In genomic region chr17:13563916-13564315, GRCh38 we compare ENCODE assay signal across 30 cellular contexts. TPM values are rescaled to one million over a fixed set of nuclear protein-coding genes. Genes with fewer than 3 reads are reported as not detected.
"Had no signal": no experiment of that assay in that cellular context is flagged by ENCODE, and none has a peak within 500 bp of the region (broad histone marks: within the 10 kb centered on the region; RNA-seq: fewer than 3 reads in every experiment).

No MANE protein-coding gene starts in this region.

- DNase-seq: dorsolateral prefrontal cortex; effector CD4-positive, alpha-beta T cell; endodermal cell; hypothalamus; immature natural killer cell; islet precursor cell; kidney glomerular epithelial cell; left colon; left ventricle myocardium superior; lower lobe of right lung; naive thymus-derived CD8-positive, alpha-beta T cell; nephron progenitor cell; occipital lobe; ovary; posterior cingulate gyrus; retina; stimulated activated CD4-positive, alpha-beta T cell treated with anti-CD3 and anti-CD28 coated beads, Interleukin-15, amount 100 ng/mL, for 24 hours; stimulated activated CD4-positive, alpha-beta T cell treated with anti-CD3 and anti-CD28 coated beads, Interleukin-2, amount 100 ng/mL, for 48 hours; stimulated activated naive CD4-positive, alpha-beta T cell; stimulated activated naive CD8-positive, alpha-beta T cell treated with anti-CD3 and anti-CD28 coated beads, Interleukin-15, amount 100 ng/mL, for 72 hours; transverse colon; upper lobe of right lung; uterus had no signal

- H3K4me3 ChIP-seq: dorsolateral prefrontal cortex, lower lobe of right lung, ovary, skin epidermis, suprapubic skin, transverse colon, upper lobe of right lung, uterus had no signal

- H3K27ac ChIP-seq: dorsolateral prefrontal cortex, epithelial cell of prostate, lower lobe of right lung, ovary, skin epidermis, suprapubic skin, transverse colon, upper lobe of right lung, uterus had no signal

- H3K27me3 Mint-ChIP-seq: stimulated activated naive CD8-positive, alpha-beta T cell treated with anti-CD3 and anti-CD28 coated beads, Interleukin-15, amount 100 ng/mL, for 72 hours had no signal

- H3K9me3 ChIP-seq: lower lobe of right lung, ovary, suprapubic skin, transverse colon, upper lobe of right lung, uterus had no signal

- FAIRE-seq: colon, frontal cortex had no signal

- H3K36me3 ChIP-seq: lower lobe of right lung, ovary, suprapubic skin, transverse colon, upper lobe of right lung, uterus had no signal

- H3K9me3 Mint-ChIP-seq: immature natural killer cell; stimulated activated naive CD8-positive, alpha-beta T cell treated with anti-CD3 and anti-CD28 coated beads, Interleukin-15, amount 100 ng/mL, for 72 hours had no signal

- H3K4me1 ChIP-seq: lower lobe of right lung, suprapubic skin, transverse colon, upper lobe of right lung, uterus had no signal

- H3K27me3 ChIP-seq: ovary, suprapubic skin, transverse colon, upper lobe of right lung, uterus had no signal

- H3K36me3 Mint-ChIP-seq: immature natural killer cell; naive thymus-derived CD8-positive, alpha-beta T cell had no signal

- ATAC-seq: esophagus mucosa; left colon; left ventricle myocardium superior; lower lobe of right lung; naive thymus-derived CD8-positive, alpha-beta T cell; stimulated activated naive CD8-positive, alpha-beta T cell treated with anti-CD3 and anti-CD28 coated beads, Interleukin-15, amount 100 ng/mL, for 72 hours; upper lobe of right lung had no signal

- H3K27ac Mint-ChIP-seq: endodermal cell; immature natural killer cell; naive thymus-derived CD8-positive, alpha-beta T cell had no signal

- H3K4me3 Mint-ChIP-seq: endodermal cell; immature natural killer cell; naive thymus-derived CD8-positive, alpha-beta T cell; stimulated activated naive CD8-positive, alpha-beta T cell treated with anti-CD3 and anti-CD28 coated beads, Interleukin-15, amount 100 ng/mL, for 72 hours had no signal

RNA-seq across cellular contexts. Expression of gene HS3ST3A1, which starts 37.8 kb away (rescaled TPM):
- total RNA-seq: naive thymus-derived CD8-positive, alpha-beta T cell; pulmonary artery endothelial cell had no signal
